ENCODE assay signal across 9 cellular contexts in the genomic region with DNA sequence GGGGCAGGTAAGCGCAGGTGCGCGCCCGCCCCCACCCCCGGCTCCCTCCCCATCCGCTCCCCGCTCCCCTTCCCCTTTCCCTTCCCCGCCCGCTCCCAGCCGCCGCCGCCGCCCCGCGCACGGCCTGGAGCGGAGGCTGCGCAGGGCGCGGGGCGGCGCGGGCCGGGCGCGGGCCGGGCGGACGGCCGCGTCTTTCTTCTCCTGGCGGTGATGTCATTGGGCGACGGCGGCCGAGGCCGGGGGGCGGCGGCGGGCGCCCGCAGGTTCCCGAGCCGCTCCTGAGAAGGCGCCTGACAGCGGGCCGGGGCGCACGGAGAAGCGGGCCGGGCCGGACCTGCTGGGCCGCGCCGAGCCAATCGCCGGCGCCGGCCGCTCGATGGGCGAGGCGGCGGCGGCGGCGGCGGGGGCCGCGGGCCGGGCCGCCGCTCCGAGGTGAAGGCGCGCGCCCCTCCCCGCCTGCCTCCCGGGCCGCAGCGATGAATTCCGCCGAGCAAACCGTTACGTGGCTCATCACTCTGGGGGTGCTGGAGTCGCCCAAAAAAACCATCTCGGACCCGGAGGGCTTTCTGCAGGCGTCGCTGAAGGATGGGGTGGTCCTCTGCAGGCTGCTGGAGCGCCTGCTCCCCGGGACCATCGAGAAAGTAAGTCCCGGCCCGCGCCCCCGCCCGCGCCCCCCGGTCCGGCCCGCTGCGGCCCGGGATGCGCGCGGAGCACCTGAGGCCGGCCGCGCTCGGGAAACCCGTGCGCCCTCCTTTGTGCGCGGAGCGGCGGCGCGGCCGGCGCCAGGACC. TPM values are rescaled to one million over a fixed set of nuclear protein-coding genes. Genes with fewer than 3 reads are reported as not detected.
A peak's percentile ranks its signal among the peaks of the same experiment; 100 is the strongest.
DNase-seq lines count a peak whose midpoint lies in the region; ATAC-seq, FAIRE-seq and TF ChIP-seq lines count a peak whose summit lies in the region.
"Had no signal": no experiment of that assay in that cellular context is flagged by ENCODE, and none has a peak within 500 bp of the region (broad histone marks: within the 10 kb centered on the region; RNA-seq: fewer than 3 reads in every experiment).

ARHGEF7 (plus strand) TSS at position 260 of the 790 bp plus-strand sequence; CDS start at position 477, 217 bp downstream.

- H3K4me2 ChIP-seq in GM12878 (ENCODE audit: control insufficient read depth, insufficient read depth), result peak within 1 kb of the TSS; percentile 81

- BruUV-seq in GM12878 (replicated peaks; lab: Mats Ljungman, UMichigan), result no TSS peak

- no peak for FAIRE-seq in GM12878 (lab: Jason Lieb, UNC)
- FAIRE-seq: A204.1 had no signal

- TF ChIP-seq CTCF in GM12878 (IDR thresholded peaks at IDR 0.05 in 2 of 3, conservative IDR thresholded peaks at IDR 0.05 in 1 of 3; ENCODE audit: control insufficient read depth in 2 of 3, extremely low read depth in 1 of 3, insufficient read depth in 1 of 3, low read depth in 3 of 3, low read length in 3 of 3), result no peak
- TF ChIP-seq CTCF in gastrocnemius medialis (IDR thresholded peaks at IDR 0.05 in 4 of 5, conservative IDR thresholded peaks at IDR 0.05 in 1 of 5), result no peak

- TF ChIP-seq EP300 in GM12878 (IDR thresholded peaks at IDR 0.05; ENCODE audit: borderline replicate concordance in 1 of 2, control insufficient read depth in 1 of 2, low read depth in 2 of 2, low read length in 2 of 2), result no peak

- peak within 1 kb of the TSS; percentile 77; the same call in 1 of the 2 replicates for H3K4me3 ChIP-seq in GM12878
- peak within 1 kb of the TSS; percentile 70 for H3K4me3 ChIP-seq in iPS-15b (ENCODE audit: low read depth, low read length)
- peak within 1 kb of the TSS; percentile 63 to 70 (median 70) for H3K4me3 ChIP-seq in gastrocnemius medialis

- no peak for TF ChIP-seq RAD21 in GM12878 (IDR thresholded peaks at IDR 0.05; ENCODE audit: insufficient read depth, low read depth, low read length)

- peak within 1 kb of the TSS; percentile 63; the same call in 1 of the 2 replicates for H2AFZ ChIP-seq in GM12878 (ENCODE audit: control insufficient read depth, low read depth, low read length)

- H3K4me1 ChIP-seq in GM12878 (ENCODE audit: control insufficient read depth, insufficient read depth, low read length) (no peaks in the 10 kb centered on the region; the same call in 1 of the 2 replicates), iPS-15b (ENCODE audit: control insufficient read depth, insufficient read depth, low read length) (no peaks in the 10 kb centered on the region), gastrocnemius medialis (peaks cover 8 to 12% of the 10 kb centered on the region in 2 donors)

- in situ Hi-C loops in GM12878 (cut with MboI) (no loop called here), gastrocnemius medialis (cut with MboI; ENCODE audit: low sequenced_read_pairs in 4 of 4) (no loop called here)

- H3K9me3 ChIP-seq in GM12878 (replicated peaks; ENCODE audit: control insufficient read depth, insufficient read depth, low read length) (no peaks in the 10 kb centered on the region), iPS-15b (ENCODE audit: control insufficient read depth, insufficient read depth, low read length) (no peaks in the 10 kb centered on the region), gastrocnemius medialis (no peaks in the 10 kb centered on the region)

- CTCF ChIA-PET in GM12878 (lab: Yijun Ruan, JAX), result no interaction called here

- ATAC-seq in GM12878 (peak; percentile 60), gastrocnemius medialis (peak; percentile 63 to 73), HG03439 (IDR thresholded peaks at IDR 0.05; ENCODE audit: unreplicated experiment) (no peak), HG02840 (IDR thresholded peaks at IDR 0.05; ENCODE audit: low FRiP score, unreplicated experiment) (no peak)

- RAD21 ChIA-PET in GM12878 (lab: Charles Lee; ENCODE audit: unreplicated experiment), result no interaction called here

- 3% methylated on average over 20 of the region's 121 CpGs for WGBS in GM12878 (ENCODE audit: insufficient coverage, insufficient replicate concordance, low lambda C conversion rate, missing lambda C conversion rate)

- intact Hi-C loops in GM12878 (cut with micrococcal nuclease; ENCODE audit: unreplicated experiment) (no loop called here), gastrocnemius medialis (cut with DNase I; ENCODE audit: low total_unique reads) (loop anchor here (5.0 kb wide), 1 partner anchor 37 kb away; no protein-coding TSS in a partner anchor)

- H3K27ac ChIP-seq in GM12878 (ENCODE audit: control insufficient read depth, insufficient read depth) (no peak within 1 kb of the TSS), gastrocnemius medialis (peak within 1 kb of the TSS; percentile 72 to 82 (median 79))

- DNase-seq in DMS53 (lab: John Stamatoyannopoulos, UW), result peak; percentile 25
- DNase-seq in DMS53 treated with DMSO at 0.1 percent for 48 hours (lab: John Stamatoyannopoulos, UW; ENCODE audit: unreplicated experiment), result no peak
- no peak for DNase-seq in LHCN-M2 (ENCODE audit: low read depth)
- DNase-seq in GM12878 (ENCODE audit: low read depth, low spot score), result no peak
- DNase-seq in gastrocnemius medialis, result no peak

- H3K79me2 ChIP-seq in GM12878 (ENCODE audit: control insufficient read depth, insufficient read depth, low read length), result no peaks in the 10 kb centered on the region

- H3K27me3 ChIP-seq in GM12878 (replicated peaks in 1 of 2; ENCODE audit: control insufficient read depth in 2 of 2, insufficient read depth in 2 of 2, low read length in 1 of 2) (peaks cover 13 to 37% of the 10 kb centered on the region in 2 experiments), iPS-15b (ENCODE audit: control insufficient read depth, insufficient read depth, low read length) (peaks cover 59% of the 10 kb centered on the region), gastrocnemius medialis (peaks cover 0 to 4% (median 0%) of the 10 kb centered on the region in 3 donors)

- H3K9ac ChIP-seq in GM12878 (ENCODE audit: control insufficient read depth, insufficient read depth, low read length), result no peak within 1 kb of the TSS
- no peak within 1 kb of the TSS for H3K9ac ChIP-seq in iPS-15b (ENCODE audit: low read depth, low read length)

- H4K20me1 ChIP-seq in GM12878 (ENCODE audit: control insufficient read depth, insufficient read depth), result no peaks in the 10 kb centered on the region

- no peaks in the 10 kb centered on the region for H3K36me3 ChIP-seq in GM12878 (ENCODE audit: control insufficient read depth in 2 of 2, insufficient read depth in 2 of 2, low read length in 1 of 2)
- H3K36me3 ChIP-seq in iPS-15b (ENCODE audit: control insufficient read depth, insufficient read depth, low read length), result no peaks in the 10 kb centered on the region
- no peaks in the 10 kb centered on the region for H3K36me3 ChIP-seq in gastrocnemius medialis

- SMC1A ChIA-PET in GM12878 (lab: Charles Lee; ENCODE audit: uncharacterized antibody, unreplicated experiment), result no interaction called here

- POLR2A ChIA-PET in GM12878 (lab: Charles Lee), result no interaction called here

- TF ChIP-seq POLR2A in GM12878 (IDR thresholded peaks at IDR 0.05; ENCODE audit: low read depth, low read length) (no peak), gastrocnemius medialis (IDR thresholded peaks at IDR 0.05) (peak in 1 of 2 donors; percentile 11)

TF ChIP-seq in GM12878, 131 proteins besides CTCF, POLR2A, EP300 and RAD21:
- TF ChIP-seq NFIC (IDR thresholded peaks at IDR 0.05; ENCODE audit: low read depth, low read length), result no peak
- TF ChIP-seq ZNF622 (IDR thresholded peaks at IDR 0.05), result no peak
- no peak for TF ChIP-seq ZNF217 (IDR thresholded peaks at IDR 0.05)
- no peak for TF ChIP-seq TBL1XR1 (IDR thresholded peaks at IDR 0.05; ENCODE audit: low read depth, low read length)
- TF ChIP-seq TARDBP (IDR thresholded peaks at IDR 0.05; ENCODE audit: borderline replicate concordance), result no peak

RNA-seq across cellular contexts. Expression of gene ARHGEF7, which starts in this region (rescaled TPM):
- total RNA-seq in LHCN-M2 (2014; rRNA removed), result 22.8 and 30.7 TPM in 2 replicates
- polyA plus RNA-seq in LHCN-M2 (2012), result 17.6 TPM
- total RNA-seq in GM12878 (2013; cell fraction: nucleolus; rRNA removed), result 377 and 388 TPM in 2 replicates
- total RNA-seq in GM12878 (2014; rRNA removed), result 31.4 and 34.0 TPM in 2 replicates
- total RNA-seq in GM12878 (2014; rRNA removed; fragmentation: Illumina TruSeq; extraction: Trizol), result 31.8 and 36.0 TPM in 2 replicates
- 65.5 and 67.1 TPM in 2 replicates for total RNA-seq in GM12878 (2021)
- 31.3 TPM for polyA plus RNA-seq in GM12878 (2011; ENCODE audit: low read depth)
- 35.8 and 48.2 TPM in 2 replicates for polyA plus RNA-seq in GM12878 (2011; rRNA removed)
- polyA plus RNA-seq in GM12878 (2011; cell fraction: cytosol; rRNA removed), result 29.9 and 38.0 TPM in 2 replicates
- polyA plus RNA-seq in GM12878 (2011; cell fraction: nucleus; rRNA removed), result 207 and 232 TPM in 2 replicates
- polyA plus RNA-seq in GM12878 (2012), result 41.1 and 58.4 TPM in 2 replicates
- 36.2 and 45.5 TPM in 2 replicates for polyA plus RNA-seq in GM12878 (2014; fragmentation: Illumina TruSeq; extraction: Trizol)
- polyA plus RNA-seq in GM12878 (2014; fragmentation: Nextera tagmentation; extraction: Ambion mirVana), result 1 to 10 TPM; 4.7 to 7.2 TPM
- 36.8 and 40.2 TPM in 2 replicates for polyA plus RNA-seq in GM12878 (2014; rRNA removed)
- 10 to 100 TPM; 36.4 to 39.0 TPM for polyA plus RNA-seq in GM12878 (2016; fragmentation: Nextera tagmentation; extraction: Ambion mirVana)
- 78.9 TPM in 2 replicates for polyA minus RNA-seq in GM12878 (2011; rRNA and poly(A)+ RNA removed)
- polyA minus RNA-seq in GM12878 (2011; cell fraction: cytosol; rRNA and poly(A)+ RNA removed), result 19.1 and 20.3 TPM in 2 replicates
- 141 and 199 TPM in 2 replicates for polyA minus RNA-seq in GM12878 (2011; cell fraction: nucleus; rRNA and poly(A)+ RNA removed)
- 10 to 100 TPM; 24.5 to 56.9 (median 31.3) TPM for total RNA-seq in gastrocnemius medialis

Comparison
In these comparisons a context has a peak if more than half of its experiments do, and no peak if none do; other contexts are left out.
1. ATAC-seq: peak in GM12878 (single experiment) and gastrocnemius medialis (2 of 2); none in HG03439 (single experiment) and HG02840 (single experiment).
2. Peak in every context shown above with its lines, with median percentiles within 50 percentile points of each other: H3K4me3 ChIP-seq.